25 cellular contexts compared by ENCODE assay signal in the genomic region with DNA sequence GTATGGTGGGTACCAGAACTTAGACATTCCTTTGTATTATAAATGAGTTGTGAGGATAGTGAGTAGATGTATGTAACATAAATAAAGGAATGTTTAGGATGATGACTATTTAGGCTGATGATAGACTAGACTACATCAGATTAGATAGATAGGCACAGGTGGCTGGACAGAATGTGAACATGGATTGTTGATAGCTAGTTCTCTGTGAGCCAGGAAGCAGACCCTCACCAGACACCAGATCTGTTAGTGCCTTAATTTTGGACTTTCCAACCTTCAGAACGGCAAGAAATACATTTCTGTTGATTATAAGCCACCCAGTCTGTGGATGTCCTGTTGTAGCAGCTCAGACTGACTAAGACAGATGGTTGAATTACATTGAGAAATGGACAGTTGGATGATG.
"Had no signal": no experiment of that assay in that cellular context is flagged by ENCODE, and none has a peak within 500 bp of the region (broad histone marks: within the 10 kb centered on the region; RNA-seq: fewer than 3 reads in every experiment).

No MANE protein-coding gene starts in this region.

- H3K27me3 Mint-ChIP-seq: natural killer cell treated with Interleukin-12 subunit alpha and Interleukin-12 subunit beta and Interleukin-15 and Interleukin-18, amount 100 ng/mL, for 72 hours had no signal

- H3K4me3 Mint-ChIP-seq: natural killer cell treated with Interleukin-12 subunit alpha and Interleukin-12 subunit beta and Interleukin-15 and Interleukin-18, amount 100 ng/mL, for 72 hours had no signal

- H3K27ac ChIP-seq: pancreas had no signal

- DNase-seq: cortex of kidney; dorsolateral prefrontal cortex; effector CD8-positive, alpha-beta T cell; gastrocnemius medialis; heart right ventricle; hypothalamus; mammary epithelial cell; mucosa of descending colon; occipital lobe; pancreas; psoas muscle; retina; stimulated activated CD4-positive, alpha-beta T cell treated with anti-CD3 and anti-CD28 coated beads, Interleukin-2, amount 100 ng/mL, for 24 hours; stimulated activated CD4-positive, alpha-beta T cell treated with anti-CD3 and anti-CD28 coated beads, Interleukin-4, amount 100 ng/mL, for 4 hours; stimulated activated naive CD4-positive, alpha-beta T cell; stomach; substantia nigra; transverse colon had no signal

- H3K4me3 ChIP-seq: dorsolateral prefrontal cortex, gastrocnemius medialis, heart right ventricle, mucosa of descending colon, pancreas, psoas muscle, skin epidermis, stomach, thoracic aorta, transverse colon had no signal

- H3K9me3 ChIP-seq: gastrocnemius medialis, heart right ventricle, mucosa of descending colon, pancreas, psoas muscle, stomach, thoracic aorta, transverse colon had no signal

- H3K9me3 Mint-ChIP-seq: natural killer cell treated with Interleukin-12 subunit alpha and Interleukin-12 subunit beta and Interleukin-15 and Interleukin-18, amount 100 ng/mL, for 72 hours had no signal

- FAIRE-seq: islet of Langerhans, pancreas had no signal

- ATAC-seq: esophagus mucosa; gastrocnemius medialis; heart right ventricle; left lobe of liver; mucosa of descending colon; natural killer cell treated with Interleukin-12 subunit alpha and Interleukin-12 subunit beta and Interleukin-15 and Interleukin-18, amount 100 ng/mL, for 72 hours; pancreas; psoas muscle; sciatic nerve had no signal

- H3K36me3 Mint-ChIP-seq: natural killer cell treated with Interleukin-12 subunit alpha and Interleukin-12 subunit beta and Interleukin-15 and Interleukin-18, amount 100 ng/mL, for 72 hours had no signal

- H3K36me3 ChIP-seq: gastrocnemius medialis, heart right ventricle, pancreas, stomach, thoracic aorta, transverse colon had no signal

- H3K27me3 ChIP-seq: dorsolateral prefrontal cortex, gastrocnemius medialis, heart right ventricle, pancreas, stomach, transverse colon had no signal

- H3K27ac Mint-ChIP-seq: natural killer cell treated with Interleukin-12 subunit alpha and Interleukin-12 subunit beta and Interleukin-15 and Interleukin-18, amount 100 ng/mL, for 72 hours had no signal
